ENCODE assay signal across 19 cellular contexts in genomic region chr10:110850099-110850498, GRCh38.
DNase-seq lines count a peak whose midpoint lies in the region; ATAC-seq and TF ChIP-seq lines count a peak whose summit lies in the region.
"Had no signal": no experiment of that assay in that cellular context is flagged by ENCODE, and none has a peak within 500 bp of the region (broad histone marks: within the 10 kb centered on the region; RNA-seq: fewer than 3 reads in every experiment).

No MANE protein-coding gene starts in this region.

- peak overlapping the region; percentile 89 to 91 for H3K27ac Mint-ChIP-seq in effector memory CD8-positive, alpha-beta T cell
- peak overlapping the region; percentile 70 for H3K27ac Mint-ChIP-seq in stimulated activated naive CD8-positive, alpha-beta T cell treated with anti-CD3 and anti-CD28 coated beads, Interleukin-15, Interleukin-2, amounts not matched to agents 100 ng/mL and 50 ng/mL, for 24 hours

- H3K27me3 ChIP-seq in KMS-11 (ENCODE audit: insufficient read depth, low read depth) = no peaks in the 10 kb centered on the region

- peak; percentile 29 for DNase-seq in activated gamma-delta T cell treated with Interleukin-2 at 50 U/mL for 16 hours
- no peak for DNase-seq in activated gamma-delta T cell (lab: John Stamatoyannopoulos, UW)
- peak; percentile 40 to 49 (median 44) for DNase-seq in effector memory CD8-positive, alpha-beta T cell
- no peak for DNase-seq in AG20443 (ENCODE audit: low spot score)
- no peak for DNase-seq in foreskin melanocyte
- DNase-seq: AML-193; CD4-positive, alpha-beta T cell; DMS 273 treated with DMSO at 0.1 percent for 48 hours; H7; MV-4-11; NCI-H1436; NCI-H2081 treated with DMSO at 0.1 percent for 48 hours; NCI-H526; PC-9 had no signal

- H3K27me3 Mint-ChIP-seq in effector memory CD8-positive, alpha-beta T cell = no peaks in the 10 kb centered on the region
- no peaks in the 10 kb centered on the region for H3K27me3 Mint-ChIP-seq in stimulated activated naive CD8-positive, alpha-beta T cell treated with anti-CD3 and anti-CD28 coated beads, Interleukin-15, Interleukin-2, amounts not matched to agents 100 ng/mL and 50 ng/mL, for 24 hours
- H3K27me3 Mint-ChIP-seq: CD4-positive, alpha-beta T cell; IgD-negative memory B cell had no signal

- H3K4me1 Mint-ChIP-seq in effector memory CD8-positive, alpha-beta T cell (ENCODE audit: low read depth in 2 of 2) = peaks cover 75% of the 10 kb centered on the region in 2 donors
- H3K4me1 Mint-ChIP-seq in stimulated activated naive CD8-positive, alpha-beta T cell treated with anti-CD3 and anti-CD28 coated beads, Interleukin-15, Interleukin-2, amounts not matched to agents 100 ng/mL and 50 ng/mL, for 24 hours (ENCODE audit: low read depth) = peaks cover 76% of the 10 kb centered on the region

- peaks cover 42% of the 10 kb centered on the region for H3K4me1 ChIP-seq in KMS-11 (ENCODE audit: low read depth, poor library complexity, severe bottlenecking)

- peak overlapping the region; percentile 75 to 82 for H3K4me3 Mint-ChIP-seq in effector memory CD8-positive, alpha-beta T cell
- H3K4me3 Mint-ChIP-seq in stimulated activated naive CD8-positive, alpha-beta T cell treated with anti-CD3 and anti-CD28 coated beads, Interleukin-15, Interleukin-2, amounts not matched to agents 100 ng/mL and 50 ng/mL, for 24 hours = no peak overlapping the region

- TF ChIP-seq CTCF in KMS-11 (conservative IDR thresholded peaks at IDR 0.05; ENCODE audit: low read depth, low read length) = no peak

- no peak overlapping the region for H2AFZ ChIP-seq in KMS-11 (ENCODE audit: low read depth)
- H2AFZ ChIP-seq: PC-9 had no signal

- no peak overlapping the region for H3K9ac ChIP-seq in KMS-11

- no peaks in the 10 kb centered on the region for H3K79me2 ChIP-seq in KMS-11 (ENCODE audit: insufficient read depth, low read depth)

- 0 out of 2 replicates have a peak overlapping the region, but pooled peaks have one; percentile 22 for H3K4me2 ChIP-seq in KMS-11
- H3K4me2 ChIP-seq: A549, PC-9 had no signal

- peaks cover 3 to 5% of the 10 kb centered on the region in 2 donors for H3K9me3 Mint-ChIP-seq in effector memory CD8-positive, alpha-beta T cell
- peaks cover 3% of the 10 kb centered on the region for H3K9me3 Mint-ChIP-seq in stimulated activated naive CD8-positive, alpha-beta T cell treated with anti-CD3 and anti-CD28 coated beads, Interleukin-15, Interleukin-2, amounts not matched to agents 100 ng/mL and 50 ng/mL, for 24 hours
- H3K9me3 Mint-ChIP-seq: CD4-positive, alpha-beta T cell had no signal

- H3K36me3 Mint-ChIP-seq in effector memory CD8-positive, alpha-beta T cell (ENCODE audit: insufficient read depth) = peaks cover 5% of the 10 kb centered on the region
- no peaks in the 10 kb centered on the region for H3K36me3 Mint-ChIP-seq in stimulated activated naive CD8-positive, alpha-beta T cell treated with anti-CD3 and anti-CD28 coated beads, Interleukin-15, Interleukin-2, amounts not matched to agents 100 ng/mL and 50 ng/mL, for 24 hours (ENCODE audit: low read depth)

- H4K20me1 ChIP-seq in KMS-11 (ENCODE audit: insufficient read depth) = no peaks in the 10 kb centered on the region

- H3K36me3 ChIP-seq in KMS-11 (ENCODE audit: insufficient read depth) = no peaks in the 10 kb centered on the region

- ATAC-seq in effector memory CD8-positive, alpha-beta T cell (replicated peaks) = peak; percentile 90
- no peak for ATAC-seq in HG02588 (IDR thresholded peaks at IDR 0.05; ENCODE audit: unreplicated experiment)
- ATAC-seq: A549 had no signal

- no peak overlapping the region for H3K27ac ChIP-seq in KMS-11
- H3K27ac ChIP-seq: A549, PC-9 had no signal

- no peak overlapping the region for H3K4me3 ChIP-seq in KMS-11 (IDR thresholded peaks at IDR 0.05; ENCODE audit: insufficient read depth, low read depth, low read length)
- H3K4me3 ChIP-seq: A549, PC-9 had no signal

Comparison
In these comparisons a context has a peak if more than half of its experiments do, and no peak if none do; other contexts are left out.
1. DNase-seq: peak in activated gamma-delta T cell treated with Interleukin-2 at 50 U/mL for 16 hours (single experiment) and effector memory CD8-positive, alpha-beta T cell (3 of 3); none in activated gamma-delta T cell (single experiment), AG20443 (single experiment) and foreskin melanocyte (single experiment).